Comparison of ENCODE assay signal across 15 cellular contexts in genomic region chr14:105877645-105878044, GRCh38.
"Had no signal": no experiment of that assay in that cellular context is flagged by ENCODE, and none has a peak within 500 bp of the region (broad histone marks: within the 10 kb centered on the region; RNA-seq: fewer than 3 reads in every experiment).

No MANE protein-coding gene starts in this region.

- H3K27me3 ChIP-seq: gastrocnemius medialis, tibial nerve had no signal

- DNase-seq: effector memory CD8-positive, alpha-beta T cell; immature natural killer cell; retina; stimulated activated CD4-positive, alpha-beta T cell treated with anti-CD3 and anti-CD28 coated beads, Interleukin-2, amount 100 ng/mL, for 24 hours; stimulated activated naive CD4-positive, alpha-beta T cell had no signal

- H3K4me3 Mint-ChIP-seq: central memory CD8-positive, alpha-beta T cell; effector memory CD8-positive, alpha-beta T cell; immature natural killer cell had no signal

- H3K4me1 Mint-ChIP-seq: central memory CD8-positive, alpha-beta T cell; immature natural killer cell had no signal

- H3K4me1 ChIP-seq: esophagus muscularis mucosa, gastrocnemius medialis, psoas muscle, tibial nerve had no signal

- FAIRE-seq: kidney had no signal

- H3K36me3 Mint-ChIP-seq: immature natural killer cell; naive thymus-derived CD8-positive, alpha-beta T cell had no signal

- H3K9me3 Mint-ChIP-seq: central memory CD8-positive, alpha-beta T cell; effector memory CD8-positive, alpha-beta T cell; naive thymus-derived CD8-positive, alpha-beta T cell had no signal

- H3K36me3 ChIP-seq: esophagus muscularis mucosa, gastrocnemius medialis, neutrophil, tibial nerve had no signal

- H3K27ac ChIP-seq: epithelial cell of prostate, esophagus muscularis mucosa, gastrocnemius medialis, neutrophil, psoas muscle, tibial nerve had no signal

- H3K9me3 ChIP-seq: esophagus muscularis mucosa, gastrocnemius medialis, mucosa of descending colon, neutrophil, psoas muscle had no signal

- H3K4me3 ChIP-seq: esophagus muscularis mucosa, gastrocnemius medialis, mucosa of descending colon, psoas muscle, tibial nerve had no signal

- H3K27ac Mint-ChIP-seq: effector memory CD8-positive, alpha-beta T cell; immature natural killer cell had no signal
